Comparison of ENCODE assay signal across 1 cellular context in genomic region chr16:68128577-68129305, GRCh38.
TF ChIP-seq lines count a peak whose summit lies in the region.

No MANE protein-coding gene starts in this region.

TF ChIP-seq in HEK293, 187 proteins besides CTCF, POLR2A, EP300 and RAD21 (continued from another document):
- TF ChIP-seq PRDM10 (tag by site-specific recombination; IDR thresholded peaks at IDR 0.05) (0 out of 2 replicates have a peak, but pooled peaks have one; percentile 14), ZNF202 (tag by site-specific recombination; IDR thresholded peaks at IDR 0.05; ENCODE audit: borderline replicate concordance) (no peak), ZBTB44 (tag by site-specific recombination; IDR thresholded peaks at IDR 0.05) (peak; percentile 40; the same call in 1 of the 2 replicates), ZNF138 (tag by site-specific recombination; IDR thresholded peaks at IDR 0.05; ENCODE audit: borderline replicate concordance) (no peak), FEZF1 (tag by site-specific recombination; IDR thresholded peaks at IDR 0.05) (no peak), TRIM28 (IDR thresholded peaks at IDR 0.05; ENCODE audit: borderline replicate concordance, low read length) (0 out of 2 replicates have a peak, but pooled peaks have one; percentile 35), ZNF423 (tag by site-specific recombination; IDR thresholded peaks at IDR 0.05) (no peak), ZNF394 (tag by site-specific recombination; IDR thresholded peaks at IDR 0.05; ENCODE audit: borderline replicate concordance) (peak; percentile 79; the same call in 1 of the 2 replicates), OSR2 (tag by site-specific recombination; IDR thresholded peaks at IDR 0.05) (peak; percentile 86), ZNF23 (tag by site-specific recombination; IDR thresholded peaks at IDR 0.05; ENCODE audit: borderline replicate concordance) (no peak), HOXD13 (CRISPR knock-in tag; IDR thresholded peaks at IDR 0.05; ENCODE audit: borderline replicate concordance) (no peak), ZNF660 (tag by site-specific recombination; IDR thresholded peaks at IDR 0.05) (peak; percentile 96), ZSCAN16 (tag by site-specific recombination; IDR thresholded peaks at IDR 0.05) (no peak), ZNF18 (tag by site-specific recombination; IDR thresholded peaks at IDR 0.05) (0 out of 2 replicates have a peak, but pooled peaks have one; percentile 29), ZNF24 (tag by site-specific recombination; IDR thresholded peaks at IDR 0.05) (no peak), IKZF3 (tag by site-specific recombination; IDR thresholded peaks at IDR 0.05) (peak; percentile 39; the same call in 1 of the 2 replicates), ZNF302 (tag by site-specific recombination; IDR thresholded peaks at IDR 0.05; ENCODE audit: low read depth) (no peak), ZNF221 (tag by site-specific recombination; IDR thresholded peaks at IDR 0.05; ENCODE audit: borderline replicate concordance) (no peak), ZNF624 (tag by site-specific recombination; IDR thresholded peaks at IDR 0.05) (no peak)
